ENCODE assay signal across 7 cellular contexts in the genomic region with DNA sequence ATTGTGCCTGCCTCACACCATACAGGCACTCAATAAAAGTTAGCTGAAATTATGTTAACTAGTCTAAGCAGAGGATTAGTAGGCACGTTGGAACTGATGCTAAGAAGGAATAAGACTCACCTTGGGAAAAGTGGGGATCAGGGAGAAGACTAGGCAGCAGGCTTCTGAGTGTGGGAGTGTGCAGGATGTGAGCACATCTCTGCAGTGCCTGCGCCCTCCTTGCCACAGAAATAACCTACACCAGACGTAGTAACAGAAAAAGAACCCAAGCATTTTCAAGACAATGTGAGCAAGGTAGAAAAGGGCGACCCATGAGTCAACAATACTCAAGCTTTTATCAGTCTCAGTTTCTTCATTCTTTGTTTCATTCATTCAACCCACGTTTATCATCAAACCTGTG.
"Had no signal": no experiment of that assay in that cellular context is flagged by ENCODE, and none has a peak within 500 bp of the region (broad histone marks: within the 10 kb centered on the region; RNA-seq: fewer than 3 reads in every experiment).

No MANE protein-coding gene starts in this region.

- H3K27ac ChIP-seq: GM23248 had no signal

- H3K36me3 ChIP-seq: HAP-1 had no signal

- H3K4me3 Mint-ChIP-seq: HFFc6 had no signal

- ATAC-seq: HCT116 had no signal

- DNase-seq: GM23248, GOT3, H7, HFFc6, IMR-90 had no signal

- H3K4me3 ChIP-seq: GM23248, HAP-1 had no signal

- H3K4me1 ChIP-seq: HAP-1 had no signal

- H3K9ac ChIP-seq: GM23248 had no signal

- H3K9me3 ChIP-seq: HAP-1 had no signal

- H3K27ac Mint-ChIP-seq: HFFc6 had no signal
